ENCODE assay signal across 8 cellular contexts in genomic region chr14:99479903-99480855, GRCh38. TPM values are rescaled to one million over a fixed set of nuclear protein-coding genes. Genes with fewer than 3 reads are reported as not detected.
DNase-seq lines count a peak whose midpoint lies in the region; ATAC-seq and TF ChIP-seq lines count a peak whose summit lies in the region.

No MANE protein-coding gene starts in this region.

- H3K4me3 Mint-ChIP-seq in H9 = peak overlapping the region; percentile 93 to 94
- H3K4me3 Mint-ChIP-seq in activated CD4-positive, alpha-beta memory T cell treated with anti-CD3 and anti-CD28 coated beads for 36 hours = peak overlapping the region; percentile 95

- peak overlapping the region in 2 of 3 experiments; percentile 34 to 80; a peak in 3 of 7 replicates for H3K27ac Mint-ChIP-seq in H9
- H3K27ac Mint-ChIP-seq in activated CD4-positive, alpha-beta memory T cell treated with anti-CD3 and anti-CD28 coated beads for 36 hours = peak overlapping the region; percentile 67

- no peak overlapping the region for H2BK5ac ChIP-seq in H9 (ENCODE audit: insufficient read length, low read length)

- H2BK120ac ChIP-seq in H9 (ENCODE audit: low read depth, low read length, poor library complexity, severe bottlenecking) = no peak overlapping the region

- H3K79me1 ChIP-seq in H9 (ENCODE audit: insufficient read depth, low read depth, low read length, poor library complexity, severe bottlenecking) = peaks cover 12% of the 10 kb centered on the region

- peak overlapping the region; percentile 27 for H3K9ac ChIP-seq in H9 (ENCODE audit: extremely low read depth, insufficient read length, low read length)

- H3K27me3 ChIP-seq in H9 (ENCODE audit: insufficient read depth, low read length) (no peaks in the 10 kb centered on the region), lung (ENCODE audit: control insufficient read depth, insufficient read depth) (no peaks in the 10 kb centered on the region)

- TF ChIP-seq POLR2A in GM10847 (IDR thresholded peaks at IDR 0.05; ENCODE audit: extremely low read depth, insufficient read length) = peak; percentile 34

- H3K4me2 ChIP-seq in H9 (ENCODE audit: insufficient read depth, insufficient read length, low read length) = peak overlapping the region; percentile 65

- H4K20me1 ChIP-seq in H9 (ENCODE audit: control insufficient read depth, insufficient read depth, insufficient read length) = no peaks in the 10 kb centered on the region

- H4K91ac ChIP-seq in H9 (ENCODE audit: insufficient read length, low read depth, low read length) = no peak overlapping the region

- no peaks in the 10 kb centered on the region for H3K9me3 Mint-ChIP-seq in H9
- no peaks in the 10 kb centered on the region for H3K9me3 Mint-ChIP-seq in activated CD4-positive, alpha-beta memory T cell treated with anti-CD3 and anti-CD28 coated beads for 36 hours

- H3K4me1 ChIP-seq in H9 (ENCODE audit: insufficient read depth, low read length) (0 out of 2 replicates have a peak, but pooled peaks cover 2% of the 10 kb centered on the region), lung (ENCODE audit: control insufficient read depth in 2 of 2, insufficient read depth in 2 of 2, low read length in 2 of 2) (peaks cover 5 to 16% of the 10 kb centered on the region in 2 donors)

- no peak overlapping the region for H4K5ac ChIP-seq in H9 (ENCODE audit: insufficient read length, low read depth, low read length)

- H3K4me1 Mint-ChIP-seq in H9 = peaks cover 24 to 33% of the 10 kb centered on the region in 2 experiments
- peaks cover 50% of the 10 kb centered on the region for H3K4me1 Mint-ChIP-seq in activated CD4-positive, alpha-beta memory T cell treated with anti-CD3 and anti-CD28 coated beads for 36 hours (ENCODE audit: low read depth)

- no peak overlapping the region for H3K4ac ChIP-seq in H9 (ENCODE audit: low read depth, low read length)

- H3K79me2 ChIP-seq in H9 (ENCODE audit: insufficient read depth, low read length) = peaks cover 53% of the 10 kb centered on the region; the same call in 1 of the 2 replicates

- no peak overlapping the region for H3K18ac ChIP-seq in H9 (ENCODE audit: insufficient read length, low read depth, low read length)

- intact Hi-C loops in activated CD4-positive, alpha-beta memory T cell treated with anti-CD3 and anti-CD28 coated beads for 36 hours (cut with micrococcal nuclease) = loop anchor here (2.0 to 5.0 kb wide), 4 partner anchors 43 to 1293 kb away; partner anchors contain the start of gene YY1

- H3K36me3 ChIP-seq in lung (ENCODE audit: control insufficient read depth in 2 of 2, insufficient read depth in 2 of 2, low read length in 2 of 2) = no peaks in the 10 kb centered on the region

- H2AK5ac ChIP-seq in H9 (ENCODE audit: insufficient read length, low read length) = no peak overlapping the region

- no peaks in the 10 kb centered on the region for H3K27me3 Mint-ChIP-seq in H9 (ENCODE audit: low read depth)
- H3K27me3 Mint-ChIP-seq in activated CD4-positive, alpha-beta memory T cell treated with anti-CD3 and anti-CD28 coated beads for 36 hours = no peaks in the 10 kb centered on the region

- TF ChIP-seq CTCF in H9 (conservative IDR thresholded peaks at IDR 0.05) = peak; percentile 32; the same call in 2 of the 3 replicates
- TF ChIP-seq CTCF in lung (IDR thresholded peaks at IDR 0.05; ENCODE audit: control extremely low read depth, extremely low read depth) = no peak

- ATAC-seq in lung (ENCODE audit: insufficient read depth, low FRiP score) = peak; percentile 1
- no peak for ATAC-seq in GM19023 (IDR thresholded peaks at IDR 0.05; ENCODE audit: unreplicated experiment)

- POLR2A ChIA-PET in activated CD4-positive, alpha-beta memory T cell treated with anti-CD3 and anti-CD28 coated beads for 36 hours (lab: Charles Lee) = interaction anchor here (0.6 to 1.4 kb wide), 11 partner anchors 8 to 491 kb away, joined by 3 to 13 read pairs (median 3); partner anchors contain the start of genes CCDC85C and CYP46A1

- H4K8ac ChIP-seq in H9 (replicated peaks; ENCODE audit: insufficient read length, low read depth, low read length) = no peak overlapping the region

- no CpG with 5 or more reads among the region's 121 CpGs for WGBS in H9 (ENCODE audit: extremely low coverage, insufficient read length, low lambda C conversion rate)
- WGBS in lung, 2 donors = 0 to 1% methylated on average over 67 to 120 of the region's 121 CpGs

- DNase-seq in H9 = peak; percentile 47
- peak; percentile 62 for DNase-seq in MV-4-11 (lab: John Stamatoyannopoulos, UW)
- DNase-seq in activated CD4-positive, alpha-beta memory T cell treated with anti-CD3 and anti-CD28 coated beads for 36 hours = peak; percentile 52
- DNase-seq in effector CD8-positive, alpha-beta T cell (lab: John Stamatoyannopoulos, UW) = peak; percentile 30
- DNase-seq in lung (ENCODE audit: low spot score) = peak; percentile 68
- DNase-seq in stimulated activated CD4-positive, alpha-beta T cell treated with anti-CD3 and anti-CD28 coated beads, TNF-alpha, amount 100 ng/mL, for 4 hours (ENCODE audit: low read depth in 3 of 3) = peak; percentile 3 to 14 (median 8)

- H3K9me3 ChIP-seq in H9 (ENCODE audit: control insufficient read depth, low read depth, low read length) (no peaks in the 10 kb centered on the region), lung (ENCODE audit: control insufficient read depth in 2 of 2, insufficient read depth in 1 of 2, low read length in 1 of 2) (no peaks in the 10 kb centered on the region)

- H2BK15ac ChIP-seq in H9 (ENCODE audit: low read depth, low read length) = no peak overlapping the region

- H2BK12ac ChIP-seq in H9 (ENCODE audit: insufficient read length, low read depth, low read length) = no peak overlapping the region

- H2AFZ ChIP-seq in H9 (ENCODE audit: low read length) = no peak overlapping the region

- H3K14ac ChIP-seq in H9 (ENCODE audit: insufficient read depth, low read length) = peak overlapping the region; percentile 43; the same call in 1 of the 2 replicates

- CTCF ChIA-PET in activated CD4-positive, alpha-beta memory T cell treated with anti-CD3 and anti-CD28 coated beads for 36 hours (lab: Charles Lee) = interaction anchor here (0.8 to 3.2 kb wide), 3 partner anchors 64 to 794 kb away, joined by 3 to 10 read pairs (median 3); no protein-coding TSS in a partner anchor

- no peak overlapping the region for H3K23ac ChIP-seq in H9 (ENCODE audit: insufficient read length, low read depth, low read length)

- H2BK20ac ChIP-seq in H9 (ENCODE audit: low read depth, low read length, poor library complexity, severe bottlenecking) = no peak overlapping the region

- no peak overlapping the region for H3T11ph ChIP-seq in H9 (ENCODE audit: low read length)

- no peaks in the 10 kb centered on the region for H3K36me3 Mint-ChIP-seq in H9 (ENCODE audit: insufficient read depth in 1 of 3, low read depth in 3 of 3)
- H3K36me3 Mint-ChIP-seq in activated CD4-positive, alpha-beta memory T cell treated with anti-CD3 and anti-CD28 coated beads for 36 hours = no peaks in the 10 kb centered on the region

- peaks cover 11% of the 10 kb centered on the region for H3K23me2 ChIP-seq in H9 (ENCODE audit: insufficient read length, low read depth, low read length, poor library complexity, severe bottlenecking)

- H3K27ac ChIP-seq in H9 (ENCODE audit: insufficient read length, low read depth, low read length) = no peak overlapping the region
- peak overlapping the region; percentile 86 to 98 for H3K27ac ChIP-seq in lung (ENCODE audit: low read depth in 1 of 2, low read length in 1 of 2)

- peak overlapping the region; percentile 69 for H3K4me3 ChIP-seq in lung

- H3K56ac ChIP-seq in H9 (ENCODE audit: insufficient read length, low read depth, low read length) = no peak overlapping the region

RNA-seq across cellular contexts. Expression of gene SETD3, which starts 0.5 kb away (rescaled TPM):
- total RNA-seq in H9 (2021) = 53.7 and 56.7 TPM in 2 replicates
- 10 to 100 TPM; 54.3 to 56.8 TPM for total RNA-seq in activated CD4-positive, alpha-beta memory T cell treated with anti-CD3 and anti-CD28 coated beads for 36 hours
- total RNA-seq in lung = 10 to 100 TPM; 59.3 to 60.9 TPM
- 10 to 100 TPM; 36.4 to 40.2 TPM for polyA plus RNA-seq in lung

RNA-seq across cellular contexts. Expression of gene CCNK, which starts 1.0 kb away (rescaled TPM):
- 76.9 and 80.1 TPM in 2 replicates for total RNA-seq in H9 (2021)
- 10 to 100 TPM; 86.6 to 90.4 TPM for total RNA-seq in activated CD4-positive, alpha-beta memory T cell treated with anti-CD3 and anti-CD28 coated beads for 36 hours
- 10 to 100 TPM; 45.9 to 91.9 TPM for total RNA-seq in lung
- 10 to 100 TPM; 17.0 to 21.0 TPM for polyA plus RNA-seq in lung

Comparison
In these comparisons a context has a peak if more than half of its experiments do, and no peak if none do; other contexts are left out.
1. DNase-seq: peak in every context shown above with its lines; median percentile 68 in lung; 62 in MV-4-11; 52 in activated CD4-positive, alpha-beta memory T cell treated with anti-CD3 and anti-CD28 coated beads for 36 hours; 47 in H9; 30 in effector CD8-positive, alpha-beta T cell; 8 in stimulated activated CD4-positive, alpha-beta T cell treated with anti-CD3 and anti-CD28 coated beads, TNF-alpha, amount 100 ng/mL, for 4 hours.